ENCODE assay signal across 9 cellular contexts in the genomic region with DNA sequence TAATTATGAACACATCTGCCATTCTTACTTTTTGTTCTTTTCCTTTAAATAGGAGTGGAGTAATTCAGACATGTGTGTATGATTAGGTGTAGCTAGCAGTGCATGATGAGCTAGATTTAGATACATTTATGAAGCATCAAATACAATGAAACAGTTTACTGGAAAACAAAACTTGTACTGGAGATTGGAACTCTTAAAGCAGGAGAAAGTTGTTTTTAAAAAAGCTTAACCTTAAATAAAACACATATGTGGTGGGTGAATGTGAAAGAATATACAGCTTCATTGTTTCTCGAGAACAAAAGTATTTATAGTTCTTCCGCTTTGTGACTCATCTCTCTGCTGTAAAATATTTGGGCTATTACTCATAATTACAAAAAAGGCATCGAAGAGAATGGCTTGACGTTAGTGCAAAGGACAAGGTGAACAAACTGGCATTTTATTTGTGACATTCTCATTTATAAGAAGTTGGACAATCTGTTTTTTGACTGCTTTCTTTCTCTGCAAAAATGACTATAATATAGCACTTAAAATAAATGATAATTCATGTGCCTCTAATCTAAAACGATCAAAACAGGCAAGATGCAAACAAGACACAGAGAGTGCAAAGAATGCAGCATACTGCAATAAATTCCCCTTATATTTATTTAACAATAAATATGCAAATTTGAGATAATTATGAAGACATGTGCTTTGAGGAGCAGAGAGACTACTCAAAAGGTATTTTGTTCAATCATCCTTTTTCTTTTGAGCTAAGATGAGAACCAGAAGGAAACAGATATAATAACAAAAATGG.
DNase-seq lines count a peak whose midpoint lies in the region; ATAC-seq and TF ChIP-seq lines count a peak whose summit lies in the region.
"Had no signal": no experiment of that assay in that cellular context is flagged by ENCODE, and none has a peak within 500 bp of the region (broad histone marks: within the 10 kb centered on the region; RNA-seq: fewer than 3 reads in every experiment).

No MANE protein-coding gene starts in this region.

- no peaks in the 10 kb centered on the region for H3K27me3 Mint-ChIP-seq in CD4-positive, alpha-beta memory T cell

- DNase-seq in SIG-M5 treated with dmso at 0.1 percent for 504 hours (lab: John Stamatoyannopoulos, UW; ENCODE audit: unreplicated experiment) (peak; percentile 4), SIG-M5 (lab: John Stamatoyannopoulos, UW) (no peak), brain microvascular endothelial cell (peak; percentile 18), adrenal gland (no peak), 8988T (no peak)
- DNase-seq in CD4-positive, alpha-beta memory T cell: no peak

- H3K36me3 Mint-ChIP-seq in CD4-positive, alpha-beta memory T cell: no peaks in the 10 kb centered on the region

- peaks cover 0 to 5% (median 0%) of the 10 kb centered on the region in 8 donors for H3K9me3 Mint-ChIP-seq in CD4-positive, alpha-beta memory T cell

- no peaks in the 10 kb centered on the region for H3K27me3 ChIP-seq in brain microvascular endothelial cell (replicated peaks)
- H3K27me3 ChIP-seq in skeletal muscle satellite cell (ENCODE audit: control insufficient read depth, insufficient read depth, low read length): no peaks in the 10 kb centered on the region
- H3K27me3 ChIP-seq in adrenal gland: no peaks in the 10 kb centered on the region
- H3K27me3 ChIP-seq in CD4-positive, alpha-beta memory T cell (ENCODE audit: insufficient read depth, low read length): no peaks in the 10 kb centered on the region

- POLR2A ChIA-PET in CD4-positive, alpha-beta memory T cell (lab: Charles Lee; ENCODE audit: partially characterized antibody): no interaction called here

- H3K4me2 ChIP-seq in skeletal muscle satellite cell (ENCODE audit: low read length): peak overlapping the region; percentile 54
- H3K4me2 ChIP-seq: A549 had no signal

- no peak overlapping the region for H3K27ac Mint-ChIP-seq in CD4-positive, alpha-beta memory T cell

- intact Hi-C loops in adrenal gland (cut with DNase I): no loop called here
- intact Hi-C loops in CD4-positive, alpha-beta memory T cell (cut with micrococcal nuclease): no loop called here

- TF ChIP-seq POLR2A in adrenal gland (IDR thresholded peaks at IDR 0.05): no peak

- CTCF ChIA-PET in CD4-positive, alpha-beta memory T cell (lab: Charles Lee; ENCODE audit: partially characterized antibody): no interaction called here

- ATAC-seq in HG03432 (IDR thresholded peaks at IDR 0.05; ENCODE audit: unreplicated experiment): peak; percentile 91
- ATAC-seq: A549 had no signal

- peak overlapping the region; percentile 41 for H3K27ac ChIP-seq in brain microvascular endothelial cell
- H3K27ac ChIP-seq in adrenal gland: no peak overlapping the region
- H3K27ac ChIP-seq in CD4-positive, alpha-beta memory T cell (ENCODE audit: low read depth, low read length): no peak overlapping the region
- H3K27ac ChIP-seq: A549 had no signal

- TF ChIP-seq CTCF in brain microvascular endothelial cell (IDR thresholded peaks at IDR 0.05; ENCODE audit: low read depth, low read length, missing control alignments) (no peak), adrenal gland (IDR thresholded peaks at IDR 0.05) (no peak)

- no peak overlapping the region for H3K4me3 Mint-ChIP-seq in CD4-positive, alpha-beta memory T cell

- 18 to 25% (median 22%) methylated on average over 5 of the region's 5 CpGs for WGBS in adrenal gland, 4 donors

- H3K4me3 ChIP-seq in brain microvascular endothelial cell (ENCODE audit: low read depth, low read length) (no peak overlapping the region), skeletal muscle satellite cell (ENCODE audit: low read length) (peak overlapping the region; percentile 31), adrenal gland (no peak overlapping the region)
- no peak overlapping the region for H3K4me3 ChIP-seq in CD4-positive, alpha-beta memory T cell (ENCODE audit: low read length in 2 of 2)
- H3K4me3 ChIP-seq: A549 had no signal

- in situ Hi-C loops in brain microvascular endothelial cell (cut with HindIII; ENCODE audit: low pct_ligation_motif_present, low sequenced_read_pairs): no loop called here

- H3K4me1 Mint-ChIP-seq in CD4-positive, alpha-beta memory T cell: no peaks in the 10 kb centered on the region

- no peaks in the 10 kb centered on the region for H3K9me3 ChIP-seq in skeletal muscle satellite cell (replicated peaks; ENCODE audit: low read length)
- no peaks in the 10 kb centered on the region for H3K9me3 ChIP-seq in adrenal gland (replicated peaks in 1 of 3)
- no peaks in the 10 kb centered on the region for H3K9me3 ChIP-seq in CD4-positive, alpha-beta memory T cell (ENCODE audit: control insufficient read depth in 1 of 2, low read length in 2 of 2)
- H3K9me3 ChIP-seq: A549 had no signal

- peaks cover 16% of the 10 kb centered on the region for H3K4me1 ChIP-seq in skeletal muscle satellite cell (ENCODE audit: control insufficient read depth, insufficient read depth, low read length)
- no peaks in the 10 kb centered on the region for H3K4me1 ChIP-seq in adrenal gland (replicated peaks in 1 of 2)
- no peaks in the 10 kb centered on the region for H3K4me1 ChIP-seq in CD4-positive, alpha-beta memory T cell (ENCODE audit: insufficient read depth, low read length)
- H3K4me1 ChIP-seq: A549 had no signal

- no peaks in the 10 kb centered on the region for H3K36me3 ChIP-seq in brain microvascular endothelial cell (replicated peaks)
- no peaks in the 10 kb centered on the region for H3K36me3 ChIP-seq in skeletal muscle satellite cell (ENCODE audit: insufficient read depth, low read length)
- no peaks in the 10 kb centered on the region for H3K36me3 ChIP-seq in adrenal gland (replicated peaks in 1 of 2)
- no peaks in the 10 kb centered on the region for H3K36me3 ChIP-seq in CD4-positive, alpha-beta memory T cell (ENCODE audit: insufficient read depth, low read length)

- H3K9ac ChIP-seq in skeletal muscle satellite cell (ENCODE audit: low read depth, low read length): no peak overlapping the region

Comparison
In these comparisons a context has a peak if more than half of its experiments do, and no peak if none do; other contexts are left out.
1. DNase-seq: peak in SIG-M5 treated with dmso at 0.1 percent for 504 hours (single experiment) and brain microvascular endothelial cell (single experiment); none in SIG-M5 (single experiment), adrenal gland (0 of 7), CD4-positive, alpha-beta memory T cell (0 of 5) and 8988T (single experiment).